ENCODE assay signal across 10 cellular contexts in the genomic region with DNA sequence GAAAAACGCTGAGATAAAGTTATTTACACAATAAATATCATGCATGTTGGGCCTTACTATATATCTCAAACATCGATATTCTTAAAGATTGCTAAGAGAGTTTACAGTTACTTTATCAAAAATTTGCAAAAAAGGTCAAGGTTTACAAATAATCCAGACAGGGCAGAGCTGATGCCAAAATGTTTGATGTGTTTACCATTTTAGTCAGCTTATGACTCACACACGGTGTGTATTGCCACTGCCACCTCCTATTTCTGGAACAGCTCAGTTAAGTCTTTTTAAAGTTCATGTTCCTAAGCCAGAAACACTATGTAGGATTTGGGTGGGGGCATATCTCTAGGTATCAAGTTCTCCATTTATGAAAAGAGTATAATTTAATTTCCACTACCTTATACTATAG.
A peak's percentile ranks its signal among the peaks of the same experiment; 100 is the strongest.
DNase-seq lines count a peak whose midpoint lies in the region; ATAC-seq and TF ChIP-seq lines count a peak whose summit lies in the region.
"Had no signal": no experiment of that assay in that cellular context is flagged by ENCODE, and none has a peak within 500 bp of the region (broad histone marks: within the 10 kb centered on the region; RNA-seq: fewer than 3 reads in every experiment).

No MANE protein-coding gene starts in this region.

- H2AFZ ChIP-seq in osteoblast (ENCODE audit: low read length): no peak overlapping the region

- intact Hi-C loops in Panc1 (cut with micrococcal nuclease; ENCODE audit: unreplicated experiment): no loop called here

- CTCF ChIA-PET in Panc1 (lab: Charles Lee): no interaction called here

- no peaks in the 10 kb centered on the region for H4K20me1 ChIP-seq in osteoblast (ENCODE audit: insufficient read depth, low read length)

- no peaks in the 10 kb centered on the region for H3K9me3 ChIP-seq in Panc1 (ENCODE audit: control insufficient read depth, insufficient read depth, low read depth, low read length)
- no peaks in the 10 kb centered on the region for H3K9me3 ChIP-seq in osteoblast (ENCODE audit: low read depth, low read length)

- H3K27me3 ChIP-seq in Panc1 (ENCODE audit: control insufficient read depth, insufficient read depth, low read length): no peaks in the 10 kb centered on the region
- H3K27me3 ChIP-seq in osteoblast (ENCODE audit: insufficient read depth, low read length): no peaks in the 10 kb centered on the region

- POLR2A ChIA-PET in Panc1 (lab: Charles Lee): no interaction called here

- DNase-seq in GM03348 (ENCODE audit: low spot score) (peak; percentile 8), Panc1 (ENCODE audit: low read depth, low spot score) (peak; percentile 42), dermis blood vessel endothelial cell (peak; percentile 44), osteoblast (ENCODE audit: insufficient read length, low spot score, missing footprints) (no peak), GM13977 (ENCODE audit: low spot score) (no peak)
- DNase-seq: activated effector memory CD4-positive, alpha-beta T cell treated with anti-CD3 and anti-CD28 coated beads, Interleukin-2, amount 50 U/mL, for 16 hours; substantia nigra had no signal

- H3K36me3 ChIP-seq in Panc1 (ENCODE audit: control insufficient read depth, insufficient read depth, low read length): no peaks in the 10 kb centered on the region
- no peaks in the 10 kb centered on the region for H3K36me3 ChIP-seq in osteoblast (ENCODE audit: insufficient read depth, low read length)

- peak overlapping the region; percentile 6 for H3K4me2 ChIP-seq in osteoblast (ENCODE audit: insufficient read depth, low read length)
- H3K4me2 ChIP-seq: KMS-11 had no signal

- H3K27ac ChIP-seq in Panc1 (ENCODE audit: low read length): no peak overlapping the region
- peak overlapping the region; percentile 63 for H3K27ac ChIP-seq in osteoblast (ENCODE audit: low read depth, low read length)
- H3K27ac ChIP-seq: KMS-11 had no signal

- H3K4me1 ChIP-seq in Panc1 (ENCODE audit: control insufficient read depth, insufficient read depth, low read length) (peaks cover 9% of the 10 kb centered on the region; the same call in 1 of the 2 replicates), osteoblast (ENCODE audit: insufficient read depth, low read length) (peaks cover 22% of the 10 kb centered on the region)

- no TSS peak for BruUV-seq in Panc1 (replicated peaks; lab: Mats Ljungman, UMichigan)

- TF ChIP-seq CTCF in Panc1 (IDR thresholded peaks at IDR 0.05) (no peak), osteoblast (IDR thresholded peaks at IDR 0.05; ENCODE audit: extremely low read depth, low read depth, low read length) (no peak), GM13977 (IDR thresholded peaks at IDR 0.05; ENCODE audit: extremely low read depth, insufficient read depth, missing control alignments) (no peak)

- H3K4me3 ChIP-seq in Panc1 (ENCODE audit: low read depth in 2 of 2, low read length in 2 of 2) (no peak overlapping the region), osteoblast (ENCODE audit: insufficient read depth, low read length) (no peak overlapping the region)

- ATAC-seq in Panc1 (peak; percentile 88), HG03354 (IDR thresholded peaks at IDR 0.05; ENCODE audit: poor library complexity, severe bottlenecking, unreplicated experiment) (no peak), HG02884 (IDR thresholded peaks at IDR 0.05; ENCODE audit: unreplicated experiment) (no peak)

- in situ Hi-C loops in Panc1 (cut with HindIII; ENCODE audit: low pct_unique_long_range_greater_than_20kb, low sequenced_read_pairs): no loop called here
- in situ Hi-C loops in GM13977 (cut with MboI; ENCODE audit: low pct_unique_long_range_greater_than_20kb, low sequenced_read_pairs, unreplicated experiment): no loop called here

- H3K79me2 ChIP-seq in osteoblast (ENCODE audit: insufficient read depth, low read length): no peaks in the 10 kb centered on the region

Comparison
In these comparisons a context has a peak if more than half of its experiments do, and no peak if none do; other contexts are left out.
1. DNase-seq: peak in GM03348 (single experiment), Panc1 (single experiment) and dermis blood vessel endothelial cell (single experiment); none in osteoblast (single experiment) and GM13977 (single experiment).